In the genomic region with DNA sequence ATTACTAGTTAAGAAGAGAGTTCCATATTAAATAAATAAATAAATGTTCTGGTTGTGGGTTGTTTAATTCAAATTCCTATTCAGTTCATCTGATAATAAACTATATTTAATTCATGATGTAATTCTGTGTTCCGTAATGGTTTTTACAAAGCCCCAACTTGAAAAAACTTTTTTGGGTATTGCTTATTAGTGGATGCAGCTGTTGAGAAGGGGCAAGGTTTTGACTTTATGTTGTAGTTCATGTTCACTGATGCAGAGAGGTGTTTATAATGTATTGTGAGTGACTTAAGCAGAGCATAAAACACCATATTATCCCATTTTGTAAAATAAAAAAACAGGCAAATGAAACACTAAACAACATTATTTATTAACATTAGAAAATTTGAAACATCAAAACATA, we compare ENCODE assay signal across 27 cellular contexts.
"Had no signal": no experiment of that assay in that cellular context is flagged by ENCODE, and none has a peak within 500 bp of the region (broad histone marks: within the 10 kb centered on the region; RNA-seq: fewer than 3 reads in every experiment).

No MANE protein-coding gene starts in this region.

- H3K9me3 ChIP-seq: thyroid gland, upper lobe of right lung had no signal

- H3K27me3 ChIP-seq: brain microvascular endothelial cell, stomach, thyroid gland, upper lobe of right lung had no signal

- H3K4me3 ChIP-seq: stomach, thyroid gland, upper lobe of right lung had no signal

- H3K27ac Mint-ChIP-seq: activated CD8-positive, alpha-beta T cell treated with anti-CD3 and anti-CD28 coated beads for 36 hours; activated T-helper 17 cell treated with anti-CD3 and anti-CD28 coated beads, Interleukin-2, amount 50 U/mL, for 72 hours; endodermal cell; mesothelial cell of epicardium; stimulated activated naive B cell treated with anti-CD40 and anti-IgM and Interleukin-4, amounts not matched to agents 10 μg/mL and 1 μg/mL and 100 μg/mL, for 72 hours had no signal

- H3K4me1 Mint-ChIP-seq: activated T-helper 17 cell treated with anti-CD3 and anti-CD28 coated beads, Interleukin-2, amount 50 U/mL, for 72 hours; endodermal cell; mesothelial cell of epicardium had no signal

- H3K36me3 ChIP-seq: brain microvascular endothelial cell, stomach, thyroid gland, upper lobe of right lung had no signal

- H3K36me3 Mint-ChIP-seq: mesothelial cell of epicardium had no signal

- ATAC-seq: activated CD8-positive, alpha-beta T cell treated with anti-CD3 and anti-CD28 coated beads for 36 hours; activated T-cell treated with anti-CD3 and anti-CD28 coated beads, Interleukin-2, amount 50 U/mL, for 4 hours; activated T-helper 17 cell treated with anti-CD3 and anti-CD28 coated beads, Interleukin-2, amount 50 U/mL, for 72 hours; esophagus mucosa; right cardiac atrium; stimulated activated naive B cell treated with anti-CD40 and anti-IgM and Interleukin-4, amounts not matched to agents 10 μg/mL and 1 μg/mL and 100 μg/mL, for 72 hours; upper lobe of right lung had no signal

- H3K27ac ChIP-seq: brain microvascular endothelial cell, stomach, thyroid gland, upper lobe of right lung had no signal

- H3K4me1 ChIP-seq: stomach, thyroid gland, upper lobe of right lung had no signal

- H3K4me3 Mint-ChIP-seq: activated CD8-positive, alpha-beta T cell treated with anti-CD3 and anti-CD28 coated beads for 36 hours; activated T-helper 17 cell treated with anti-CD3 and anti-CD28 coated beads, Interleukin-2, amount 50 U/mL, for 72 hours; endodermal cell; mesothelial cell of epicardium; stimulated activated naive B cell treated with anti-CD40 and anti-IgM and Interleukin-4, amounts not matched to agents 10 μg/mL and 1 μg/mL and 100 μg/mL, for 72 hours had no signal

- H3K27me3 Mint-ChIP-seq: activated CD8-positive, alpha-beta T cell treated with anti-CD3 and anti-CD28 coated beads for 36 hours; activated T-helper 17 cell treated with anti-CD3 and anti-CD28 coated beads, Interleukin-2, amount 50 U/mL, for 72 hours; naive thymus-derived CD8-positive, alpha-beta T cell; stimulated activated naive B cell treated with anti-CD40 and anti-IgM and Interleukin-4, amounts not matched to agents 10 μg/mL and 1 μg/mL and 100 μg/mL, for 72 hours had no signal

- DNase-seq: activated CD4-positive, alpha-beta T cell treated with anti-CD3 and anti-CD28 coated beads, Interleukin-2, amount 50 U/mL, for 1 hour; activated CD8-positive, alpha-beta T cell treated with anti-CD3 and anti-CD28 coated beads for 36 hours; activated gamma-delta T cell treated with Interleukin-2 at 50 U/mL for 16 hours; activated naive CD4-positive, alpha-beta T cell treated with anti-CD3 and anti-CD28 coated beads, Interleukin-2, amount 50 U/mL, for 16 hours; activated T-cell treated with anti-CD3 and anti-CD28 coated beads, Interleukin-2, amount 50 U/mL, for 4 hours; amniotic stem cell; brain microvascular endothelial cell; cortex of kidney; endodermal cell; foreskin fibroblast; head of caudate nucleus; hippocampal formation; kidney; left colon; mammary epithelial cell; right cardiac atrium; stimulated activated CD4-positive, alpha-beta T cell treated with anti-CD3 and anti-CD28 coated beads, Interleukin-15, amount 100 ng/mL, for 24 hours; stimulated activated CD4-positive, alpha-beta T cell treated with anti-CD3 and anti-CD28 coated beads, Interleukin-2, amount 100 ng/mL, for 24 hours; stimulated activated naive B cell treated with anti-CD40 and anti-IgM and Interleukin-4, amounts not matched to agents 10 μg/mL and 1 μg/mL and 100 μg/mL, for 72 hours; stomach; T1000; thyroid gland; upper lobe of right lung had no signal
